16 cellular contexts compared by ENCODE assay signal in the genomic region with DNA sequence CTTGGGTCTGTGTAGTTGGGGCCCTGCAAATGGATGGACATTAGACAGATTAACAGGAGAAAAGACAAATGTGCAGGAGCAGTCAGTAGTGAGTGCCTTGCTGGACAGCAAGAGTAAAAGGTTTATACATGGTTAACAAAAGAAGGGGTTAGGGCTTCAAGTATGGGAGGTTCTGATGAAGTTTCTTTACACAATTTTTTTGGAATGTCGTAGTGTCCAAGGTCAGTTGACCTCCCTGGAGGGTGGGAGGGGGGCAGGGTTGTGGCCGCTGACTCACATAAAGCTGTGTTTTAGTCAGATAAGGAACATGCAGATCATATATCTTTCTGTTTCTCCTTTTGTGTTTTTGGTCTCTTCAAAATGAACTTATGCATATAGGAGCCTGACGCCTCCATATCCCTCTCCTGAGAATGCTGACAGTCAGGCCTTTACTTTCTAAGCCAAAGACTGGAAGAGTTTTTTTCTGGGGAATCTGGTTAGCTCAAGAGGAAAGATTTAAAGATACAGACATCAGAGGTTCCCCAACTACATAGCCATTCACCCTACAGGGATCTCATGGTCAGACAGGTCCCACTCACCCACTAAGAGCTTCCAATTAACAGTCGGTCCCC.
DNase-seq lines count a peak whose midpoint lies in the region; ATAC-seq and TF ChIP-seq lines count a peak whose summit lies in the region.
"Had no signal": no experiment of that assay in that cellular context is flagged by ENCODE, and none has a peak within 500 bp of the region (broad histone marks: within the 10 kb centered on the region; RNA-seq: fewer than 3 reads in every experiment).

No MANE protein-coding gene starts in this region.

- no peaks in the 10 kb centered on the region for H3K79me2 ChIP-seq in PC-9 (ENCODE audit: low read depth)

- H3K9me3 Mint-ChIP-seq in osteocyte (ENCODE audit: unreplicated experiment), result no peaks in the 10 kb centered on the region
- H3K9me3 Mint-ChIP-seq: activated naive CD8-positive, alpha-beta T cell treated with anti-CD3 and anti-CD28 coated beads, Interleukin-2, amount 10 ng/mL, durations not matched to agents 7 days and 5 days had no signal

- DNase-seq in ELR (ENCODE audit: low read depth) (peak; percentile 77), PC-9 (peak; percentile 63 to 86), epithelial cell of prostate (ENCODE audit: low read depth, low spot score) (no peak), osteocyte (ENCODE audit: extremely low spot score, unreplicated experiment) (no peak), T-helper 2 cell (no peak), pons (ENCODE audit: low spot score) (no peak)
- DNase-seq: activated CD8-positive, alpha-beta memory T cell treated with anti-CD3 and anti-CD28 coated beads for 24 hours; activated naive CD8-positive, alpha-beta T cell treated with anti-CD3 and anti-CD28 coated beads, Interleukin-2, amount 10 ng/mL, durations not matched to agents 7 days and 5 days; effector memory CD4-positive, alpha-beta T cell; MM.1S; NCI-H748 treated with DMSO at 0.1 percent for 48 hours; occipital lobe; stimulated activated CD4-positive, alpha-beta T cell treated with anti-CD3 and anti-CD28 coated beads, Interleukin-4, amount 100 ng/mL, for 1 hour; substantia nigra had no signal

- H3K36me3 Mint-ChIP-seq in osteocyte (ENCODE audit: unreplicated experiment), result no peaks in the 10 kb centered on the region
- H3K36me3 Mint-ChIP-seq: activated naive CD8-positive, alpha-beta T cell treated with anti-CD3 and anti-CD28 coated beads, Interleukin-2, amount 10 ng/mL, durations not matched to agents 7 days and 5 days had no signal

- no peaks in the 10 kb centered on the region for H3K27me3 Mint-ChIP-seq in osteocyte (ENCODE audit: unreplicated experiment)

- H3K9me2 ChIP-seq in PC-9 (ENCODE audit: insufficient read depth), result no peaks in the 10 kb centered on the region

- no peak overlapping the region for H3K4me3 ChIP-seq in PC-9

- intact Hi-C loops in PC-9 (cut with micrococcal nuclease; ENCODE audit: unreplicated experiment), result loop anchor here (2.0 to 5.0 kb wide), 2 partner anchors 22 to 528 kb away; no protein-coding TSS in a partner anchor

- no peak overlapping the region for H3K4me3 Mint-ChIP-seq in osteocyte (ENCODE audit: unreplicated experiment)
- H3K4me3 Mint-ChIP-seq: activated naive CD8-positive, alpha-beta T cell treated with anti-CD3 and anti-CD28 coated beads, Interleukin-2, amount 10 ng/mL, durations not matched to agents 7 days and 5 days had no signal

- no peaks in the 10 kb centered on the region for H3K9me3 ChIP-seq in PC-9 (ENCODE audit: insufficient read depth, low read depth)

- H3K27me3 ChIP-seq in PC-9 (ENCODE audit: insufficient read depth, low read depth), result no peaks in the 10 kb centered on the region

- H3K4me2 ChIP-seq in PC-9, result peak overlapping the region; percentile 68

- no peaks in the 10 kb centered on the region for H3K36me3 ChIP-seq in PC-9 (ENCODE audit: low read depth)

- POLR2A ChIA-PET in PC-9 (lab: Charles Lee; ENCODE audit: unreplicated experiment), result interaction anchor here (0.9 kb wide), 1 partner anchor 10 kb away, joined by 3 read pairs; no protein-coding TSS in a partner anchor

- ATAC-seq in GM18861 (IDR thresholded peaks at IDR 0.05; ENCODE audit: unreplicated experiment) (no peak), HG03045 (IDR thresholded peaks at IDR 0.05; ENCODE audit: unreplicated experiment) (no peak)

- peaks cover 42% of the 10 kb centered on the region for H3F3A ChIP-seq in PC-9 (ENCODE audit: insufficient read depth, low read depth)

- H3K4me1 ChIP-seq in PC-9 (replicated peaks; ENCODE audit: insufficient read depth), result peaks cover 57% of the 10 kb centered on the region

- H3K27ac ChIP-seq in PC-9 (peak overlapping the region; percentile 78), epithelial cell of prostate (peak overlapping the region; percentile 31)

- H3K27ac Mint-ChIP-seq in osteocyte (ENCODE audit: unreplicated experiment), result peak overlapping the region; percentile 20
- H3K27ac Mint-ChIP-seq: activated naive CD8-positive, alpha-beta T cell treated with anti-CD3 and anti-CD28 coated beads, Interleukin-2, amount 10 ng/mL, durations not matched to agents 7 days and 5 days had no signal

- BruUV-seq in PC-9 (replicated peaks; lab: Mats Ljungman, UMichigan), result no TSS peak

- H3K4me1 Mint-ChIP-seq in osteocyte (ENCODE audit: unreplicated experiment), result peaks cover 24% of the 10 kb centered on the region
- H3K4me1 Mint-ChIP-seq: activated naive CD8-positive, alpha-beta T cell treated with anti-CD3 and anti-CD28 coated beads, Interleukin-2, amount 10 ng/mL, durations not matched to agents 7 days and 5 days had no signal

- TF ChIP-seq CTCF in PC-9 (conservative IDR thresholded peaks at IDR 0.05) (no peak), osteocyte (IDR thresholded peaks at IDR 0.05) (no peak)

- peak overlapping the region; percentile 52; the same call in 1 of the 2 replicates for H2AFZ ChIP-seq in PC-9

- CTCF ChIA-PET in PC-9 (lab: Charles Lee), result no interaction called here

- H4K20me1 ChIP-seq in PC-9 (ENCODE audit: insufficient read depth), result no peaks in the 10 kb centered on the region

Comparison
In these comparisons a context has a peak if more than half of its experiments do, and no peak if none do; other contexts are left out.
1. DNase-seq: peak in ELR (single experiment) and PC-9 (2 of 2); none in epithelial cell of prostate (single experiment), osteocyte (single experiment), T-helper 2 cell (0 of 5) and pons (single experiment).